In the genomic region with DNA sequence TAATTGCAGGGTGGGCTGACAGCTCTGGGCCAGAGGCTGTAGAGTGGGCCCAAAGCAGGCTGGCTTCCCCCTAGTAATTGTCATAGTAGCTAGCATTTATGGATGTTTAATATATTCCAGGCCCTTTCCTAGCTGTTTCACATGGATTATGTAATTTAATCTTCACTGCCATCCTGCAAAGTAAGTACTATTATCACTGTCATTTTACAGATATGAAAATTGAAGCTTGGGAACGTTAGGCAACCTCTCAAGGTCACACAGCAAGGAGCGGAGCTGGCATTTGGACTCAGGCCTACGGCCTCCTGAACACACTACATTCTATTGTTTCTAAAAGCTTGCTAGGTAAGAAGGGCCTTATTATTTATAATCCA, we compare ENCODE assay signal across 22 cellular contexts.
"Had no signal": no experiment of that assay in that cellular context is flagged by ENCODE, and none has a peak within 500 bp of the region (broad histone marks: within the 10 kb centered on the region; RNA-seq: fewer than 3 reads in every experiment).

No MANE protein-coding gene starts in this region.

- H2AFZ ChIP-seq: neural progenitor cell had no signal

- H3K27me3 ChIP-seq: dorsolateral prefrontal cortex, gastrocnemius medialis, neural progenitor cell, right atrium auricular region, spleen had no signal

- H3K9me3 ChIP-seq: gastrocnemius medialis, right atrium auricular region, spleen had no signal

- FAIRE-seq: islet of Langerhans, urothelium cell line had no signal

- H3K4me2 ChIP-seq: neural progenitor cell had no signal

- H3K4me3 ChIP-seq: coronary artery, dorsolateral prefrontal cortex, gastrocnemius medialis, neural progenitor cell, right atrium auricular region, spleen had no signal

- H3K36me3 ChIP-seq: gastrocnemius medialis, neural progenitor cell, right atrium auricular region, spleen had no signal

- ATAC-seq: activated CD4-positive, alpha-beta T cell treated with anti-CD3 and anti-CD28 coated beads for 36 hours; activated CD8-positive, alpha-beta memory T cell treated with anti-CD3 and anti-CD28 coated beads, Interleukin-2, amount 10 ng/mL, durations not matched to agents 7 days and 5 days; activated CD8-positive, alpha-beta T cell treated with anti-CD3 and anti-CD28 coated beads, Interleukin-2, amount 10 ng/mL, durations not matched to agents 7 days and 5 days; activated naive CD8-positive, alpha-beta T cell treated with anti-CD3 and anti-CD28 coated beads, Interleukin-2, amount 50 U/mL, for 24 hours had no signal

- H3K9ac ChIP-seq: neural progenitor cell had no signal

- H3K4me1 ChIP-seq: neural progenitor cell, spleen had no signal

- H3K27ac ChIP-seq: coronary artery, dorsolateral prefrontal cortex, gastrocnemius medialis, neural progenitor cell, spleen had no signal

- DNase-seq: activated B cell treated with CpG ODN at 0.5 μM for 24 hours; activated CD4-positive, alpha-beta T cell treated with anti-CD3 and anti-CD28 coated beads for 36 hours; activated CD8-positive, alpha-beta memory T cell treated with anti-CD3 and anti-CD28 coated beads, Interleukin-2, amount 10 ng/mL, durations not matched to agents 7 days and 5 days; activated CD8-positive, alpha-beta T cell treated with anti-CD3 and anti-CD28 coated beads, Interleukin-2, amount 10 ng/mL, durations not matched to agents 7 days and 5 days; activated naive CD8-positive, alpha-beta T cell treated with anti-CD3 and anti-CD28 coated beads, Interleukin-2, amount 50 U/mL, for 24 hours; activated T-cell treated with anti-CD3 and anti-CD28 coated beads, Interleukin-2, amount 50 U/mL, for 48 hours; cerebellar nuclear complex; dorsolateral prefrontal cortex; effector memory CD4-positive, alpha-beta T cell; gastrocnemius medialis; glutamatergic neuron; naive B cell; occipital lobe; spleen; stimulated activated naive CD4-positive, alpha-beta T cell; T-helper 1 cell; trophoblast cell had no signal
